In genomic region chr7:1914321-1914720, GRCh38 we compare ENCODE assay signal across 21 cellular contexts.
DNase-seq lines count a peak whose midpoint lies in the region; ATAC-seq and TF ChIP-seq lines count a peak whose summit lies in the region.
"Had no signal": no experiment of that assay in that cellular context is flagged by ENCODE, and none has a peak within 500 bp of the region (broad histone marks: within the 10 kb centered on the region; RNA-seq: fewer than 3 reads in every experiment).

No MANE protein-coding gene starts in this region.

- H3K27me3 ChIP-seq in lower lobe of right lung (ENCODE audit: low read depth) = no peaks in the 10 kb centered on the region
- H3K27me3 ChIP-seq: foreskin keratinocyte, tibial artery had no signal

- H3K36me3 Mint-ChIP-seq in WTC11 = no peaks in the 10 kb centered on the region
- peaks cover 27 to 54% of the 10 kb centered on the region in 2 donors for H3K36me3 Mint-ChIP-seq in stimulated activated naive B cell treated with anti-CD40 and anti-IgM and Interleukin-4, amounts not matched to agents 10 μg/mL and 1 μg/mL and 100 μg/mL, for 72 hours
- H3K36me3 Mint-ChIP-seq: activated naive CD4-positive, alpha-beta T cell treated with anti-CD3 and anti-CD28 coated beads, Interleukin-2, amount 50 U/mL, for 72 hours had no signal

- no peaks in the 10 kb centered on the region for H3K4me1 Mint-ChIP-seq in WTC11
- H3K4me1 Mint-ChIP-seq in stimulated activated naive B cell treated with anti-CD40 and anti-IgM and Interleukin-4, amounts not matched to agents 10 μg/mL and 1 μg/mL and 100 μg/mL, for 72 hours = peaks cover 20 to 21% of the 10 kb centered on the region in 2 donors
- H3K4me1 Mint-ChIP-seq: activated T-helper 17 cell treated with anti-CD3 and anti-CD28 coated beads, Interleukin-2, amount 50 U/mL, for 72 hours had no signal

- no peak overlapping the region for H3K4me3 Mint-ChIP-seq in WTC11
- no peak overlapping the region for H3K4me3 Mint-ChIP-seq in stimulated activated naive B cell treated with anti-CD40 and anti-IgM and Interleukin-4, amounts not matched to agents 10 μg/mL and 1 μg/mL and 100 μg/mL, for 72 hours
- H3K4me3 Mint-ChIP-seq: activated T-helper 17 cell treated with anti-CD3 and anti-CD28 coated beads, Interleukin-2, amount 50 U/mL, for 72 hours; CD8-positive, alpha-beta T cell; stimulated activated naive CD8-positive, alpha-beta T cell treated with anti-CD3 and anti-CD28 coated beads, Interleukin-15, Interleukin-2, amounts not matched to agents 100 ng/mL and 50 ng/mL, for 24 hours; T-helper 2 cell treated with Interferon-gamma antibody and Interleukin-4, amounts not matched to agents 5 μg/mL and 100 μg/mL, for 36 hours had no signal

- H3K36me3 ChIP-seq in lower lobe of right lung = no peaks in the 10 kb centered on the region
- H3K36me3 ChIP-seq: tibial artery had no signal

- CTCF ChIA-PET in WTC11 (lab: Charles Lee) = no interaction called here

- intact Hi-C loops in lower lobe of right lung (cut with DNase I) = no loop called here

- H3K9me3 ChIP-seq in lower lobe of right lung = no peaks in the 10 kb centered on the region
- H3K9me3 ChIP-seq: tibial artery had no signal

- H3K27me3 Mint-ChIP-seq in WTC11 (ENCODE audit: low read depth) = no peaks in the 10 kb centered on the region
- H3K27me3 Mint-ChIP-seq in stimulated activated naive B cell treated with anti-CD40 and anti-IgM and Interleukin-4, amounts not matched to agents 10 μg/mL and 1 μg/mL and 100 μg/mL, for 72 hours = no peaks in the 10 kb centered on the region
- H3K27me3 Mint-ChIP-seq: activated T-helper 17 cell treated with anti-CD3 and anti-CD28 coated beads, Interleukin-2, amount 50 U/mL, for 72 hours; stimulated activated naive CD8-positive, alpha-beta T cell treated with anti-CD3 and anti-CD28 coated beads, Interleukin-15, Interleukin-2, amounts not matched to agents 100 ng/mL and 50 ng/mL, for 24 hours had no signal

- H3K9me3 Mint-ChIP-seq in WTC11 = no peaks in the 10 kb centered on the region
- no peaks in the 10 kb centered on the region for H3K9me3 Mint-ChIP-seq in stimulated activated naive B cell treated with anti-CD40 and anti-IgM and Interleukin-4, amounts not matched to agents 10 μg/mL and 1 μg/mL and 100 μg/mL, for 72 hours
- H3K9me3 Mint-ChIP-seq: activated naive CD4-positive, alpha-beta T cell treated with anti-CD3 and anti-CD28 coated beads, Interleukin-2, amount 50 U/mL, for 72 hours; activated T-helper 17 cell treated with anti-CD3 and anti-CD28 coated beads, Interleukin-2, amount 50 U/mL, for 72 hours; CD8-positive, alpha-beta T cell; stimulated activated naive CD8-positive, alpha-beta T cell treated with anti-CD3 and anti-CD28 coated beads, Interleukin-15, Interleukin-2, amounts not matched to agents 100 ng/mL and 50 ng/mL, for 24 hours; T-helper 2 cell treated with Interferon-gamma antibody and Interleukin-4, amounts not matched to agents 5 μg/mL and 100 μg/mL, for 36 hours had no signal

- TF ChIP-seq CTCF in WTC11 (IDR thresholded peaks at IDR 0.05) (no peak), fibroblast of the aortic adventitia (IDR thresholded peaks at IDR 0.05; ENCODE audit: insufficient read depth, low read length) (no peak), lower lobe of right lung (IDR thresholded peaks at IDR 0.05) (no peak)

- peak overlapping the region; percentile 63 for H3K27ac Mint-ChIP-seq in WTC11
- peak overlapping the region; percentile 84 for H3K27ac Mint-ChIP-seq in stimulated activated naive B cell treated with anti-CD40 and anti-IgM and Interleukin-4, amounts not matched to agents 10 μg/mL and 1 μg/mL and 100 μg/mL, for 72 hours
- H3K27ac Mint-ChIP-seq: activated naive CD4-positive, alpha-beta T cell treated with anti-CD3 and anti-CD28 coated beads, Interleukin-2, amount 50 U/mL, for 72 hours; activated T-helper 17 cell treated with anti-CD3 and anti-CD28 coated beads, Interleukin-2, amount 50 U/mL, for 72 hours; CD8-positive, alpha-beta T cell; stimulated activated naive CD8-positive, alpha-beta T cell treated with anti-CD3 and anti-CD28 coated beads, Interleukin-15, Interleukin-2, amounts not matched to agents 100 ng/mL and 50 ng/mL, for 24 hours; T-helper 2 cell treated with Interferon-gamma antibody and Interleukin-4, amounts not matched to agents 5 μg/mL and 100 μg/mL, for 36 hours had no signal

- DNase-seq in WTC11 (ENCODE audit: low spot score) (no peak), fibroblast of the aortic adventitia (ENCODE audit: low read depth) (peak; percentile 20), lower lobe of right lung (peak; percentile 37), T-helper 2 cell (no peak), CD1c-positive myeloid dendritic cell (ENCODE audit: extremely low spot score) (no peak), DMS53 treated with DMSO at 0.1 percent for 48 hours (lab: John Stamatoyannopoulos, UW; ENCODE audit: unreplicated experiment) (no peak)
- no peak for DNase-seq in stimulated activated naive B cell treated with anti-CD40 and anti-IgM and Interleukin-4, amounts not matched to agents 10 μg/mL and 1 μg/mL and 100 μg/mL, for 72 hours
- DNase-seq: foreskin keratinocyte, GDM1, KG1, NCI-H1417 treated with DMSO at 0.1 percent for 48 hours, NCI-H446 treated with DMSO at 0.1 percent for 48 hours, nucleus accumbens, tibial artery had no signal

- POLR2A ChIA-PET in WTC11 (lab: Charles Lee) = no interaction called here

- no peak overlapping the region for H3K27ac ChIP-seq in lower lobe of right lung
- H3K27ac ChIP-seq: foreskin keratinocyte, tibial artery, VCaP had no signal

- no peak overlapping the region for H3K4me3 ChIP-seq in fibroblast of the aortic adventitia (ENCODE audit: low read depth, low read length)
- no peak overlapping the region for H3K4me3 ChIP-seq in lower lobe of right lung
- H3K4me3 ChIP-seq: tibial artery had no signal

- peaks cover 15% of the 10 kb centered on the region for H3K4me1 ChIP-seq in lower lobe of right lung

- ATAC-seq in WTC11 (no peak), lower lobe of right lung (no peak), HG03342 (IDR thresholded peaks at IDR 0.05; ENCODE audit: unreplicated experiment) (no peak)
- no peak for ATAC-seq in stimulated activated naive B cell treated with anti-CD40 and anti-IgM and Interleukin-4, amounts not matched to agents 10 μg/mL and 1 μg/mL and 100 μg/mL, for 72 hours (replicated peaks)
- ATAC-seq: activated naive CD4-positive, alpha-beta T cell treated with anti-CD3 and anti-CD28 coated beads, Interleukin-2, amount 50 U/mL, for 72 hours; activated T-helper 17 cell treated with anti-CD3 and anti-CD28 coated beads, Interleukin-2, amount 50 U/mL, for 72 hours; CD8-positive, alpha-beta T cell; foreskin keratinocyte had no signal

TF ChIP-seq in WTC11, 78 proteins besides CTCF, POLR2A, EP300 and RAD21 (continues in another document):
- no peak for TF ChIP-seq ZNF671 (CRISPR knock-in tag; IDR thresholded peaks at IDR 0.05)
- no peak for TF ChIP-seq ZNF263 (CRISPR knock-in tag; IDR thresholded peaks at IDR 0.05; ENCODE audit: low read depth)
- no peak for TF ChIP-seq FOXJ3 (CRISPR knock-in tag; IDR thresholded peaks at IDR 0.05; ENCODE audit: borderline replicate concordance)
- no peak for TF ChIP-seq ZNF219 (CRISPR knock-in tag; IDR thresholded peaks at IDR 0.05; ENCODE audit: borderline replicate concordance)
- TF ChIP-seq E2F1 (CRISPR knock-in tag; IDR thresholded peaks at IDR 0.05) = no peak
- TF ChIP-seq CREB1 (CRISPR knock-in tag; IDR thresholded peaks at IDR 0.05) = no peak
- TF ChIP-seq ATF3 (CRISPR knock-in tag; conservative IDR thresholded peaks at IDR 0.05) = no peak
- TF ChIP-seq SMAD4 (CRISPR knock-in tag; IDR thresholded peaks at IDR 0.05) = no peak
- TF ChIP-seq ETV6 (CRISPR knock-in tag; IDR thresholded peaks at IDR 0.05) = no peak
- no peak for TF ChIP-seq ZNF396 (CRISPR knock-in tag; IDR thresholded peaks at IDR 0.05; ENCODE audit: borderline replicate concordance)
- TF ChIP-seq FOXK1 (CRISPR knock-in tag; IDR thresholded peaks at IDR 0.05) = no peak
- no peak for TF ChIP-seq HMGA2 (CRISPR knock-in tag; IDR thresholded peaks at IDR 0.05)
- no peak for TF ChIP-seq ZNF232 (CRISPR knock-in tag; IDR thresholded peaks at IDR 0.05)
- no peak for TF ChIP-seq STAT6 (CRISPR knock-in tag; conservative IDR thresholded peaks at IDR 0.05; ENCODE audit: low read depth)
- no peak for TF ChIP-seq CREM (CRISPR knock-in tag; IDR thresholded peaks at IDR 0.05)

Comparison
In these comparisons a context has a peak if more than half of its experiments do, and no peak if none do; other contexts are left out.
1. DNase-seq: peak in fibroblast of the aortic adventitia (single experiment) and lower lobe of right lung (single experiment); none in WTC11 (single experiment), stimulated activated naive B cell treated with anti-CD40 and anti-IgM and Interleukin-4, amounts not matched to agents 10 μg/mL and 1 μg/mL and 100 μg/mL, for 72 hours (single experiment), T-helper 2 cell (0 of 5), CD1c-positive myeloid dendritic cell (single experiment) and DMS53 treated with DMSO at 0.1 percent for 48 hours (single experiment).